ENCODE assay signal across 18 cellular contexts in genomic region chr5:131749138-131749537, GRCh38. TPM values are rescaled to one million over a fixed set of nuclear protein-coding genes. Genes with fewer than 3 reads are reported as not detected.
A peak's percentile ranks its signal among the peaks of the same experiment; 100 is the strongest.
DNase-seq lines count a peak whose midpoint lies in the region; ATAC-seq and TF ChIP-seq lines count a peak whose summit lies in the region.
"Had no signal": no experiment of that assay in that cellular context is flagged by ENCODE, and none has a peak within 500 bp of the region (broad histone marks: within the 10 kb centered on the region; RNA-seq: fewer than 3 reads in every experiment).

No MANE protein-coding gene starts in this region.

- H4K20me1 ChIP-seq in KMS-11 (ENCODE audit: insufficient read depth): no peaks in the 10 kb centered on the region
- peaks cover 75% of the 10 kb centered on the region for H4K20me1 ChIP-seq in hepatocyte (ENCODE audit: insufficient read depth, poor library complexity, severe bottlenecking)

- H3K36me3 ChIP-seq in KMS-11 (ENCODE audit: insufficient read depth) (no peaks in the 10 kb centered on the region), hepatocyte (replicated peaks; ENCODE audit: insufficient read depth, low read depth) (no peaks in the 10 kb centered on the region), stomach (peaks cover 0 to 5% (median 1%) of the 10 kb centered on the region in 4 donors), BE2C (peaks cover 3% of the 10 kb centered on the region; the same call in 1 of the 2 replicates)

- H3K4me1 Mint-ChIP-seq in activated T-helper 17 cell treated with anti-CD3 and anti-CD28 coated beads, Interleukin-2, amount 50 U/mL, for 72 hours: peaks cover 24% of the 10 kb centered on the region
- H3K4me1 Mint-ChIP-seq: nephron had no signal

- H2AFZ ChIP-seq in KMS-11 (ENCODE audit: low read depth) (no peak overlapping the region), hepatocyte (no peak overlapping the region)

- H3K9me3 ChIP-seq in hepatocyte (ENCODE audit: low read depth) (no peaks in the 10 kb centered on the region), stomach (no peaks in the 10 kb centered on the region), BE2C (no peaks in the 10 kb centered on the region)
- H3K9me3 ChIP-seq: ascending aorta had no signal

- intact Hi-C loops in stomach (cut with DNase I; ENCODE audit: low total_unique reads): no loop called here

- no peaks in the 10 kb centered on the region for H3K9me3 Mint-ChIP-seq in activated T-helper 17 cell treated with anti-CD3 and anti-CD28 coated beads, Interleukin-2, amount 50 U/mL, for 72 hours
- H3K9me3 Mint-ChIP-seq: nephron had no signal

- no peak overlapping the region for H3K4me3 Mint-ChIP-seq in activated T-helper 17 cell treated with anti-CD3 and anti-CD28 coated beads, Interleukin-2, amount 50 U/mL, for 72 hours
- H3K4me3 Mint-ChIP-seq: nephron, WTC11 had no signal

- TF ChIP-seq POLR2A in stomach (IDR thresholded peaks at IDR 0.05): no peak

- peak; percentile 61 for ATAC-seq in activated T-helper 17 cell treated with anti-CD3 and anti-CD28 coated beads, Interleukin-2, amount 50 U/mL, for 72 hours (replicated peaks)
- no peak for ATAC-seq in GM21825 (IDR thresholded peaks at IDR 0.05; ENCODE audit: unreplicated experiment)
- ATAC-seq: WTC11 had no signal

- TF ChIP-seq CTCF in KMS-11 (conservative IDR thresholded peaks at IDR 0.05; ENCODE audit: low read depth, low read length) (no peak), hepatocyte (IDR thresholded peaks at IDR 0.05; ENCODE audit: poor library complexity) (no peak), stomach (IDR thresholded peaks at IDR 0.05) (no peak), BE2C (IDR thresholded peaks at IDR 0.05; ENCODE audit: low read depth, low read length) (no peak)

- no peak overlapping the region for H3K9ac ChIP-seq in KMS-11

- DNase-seq in EL: peak; percentile 65
- DNase-seq in foreskin melanocyte: peak; percentile 26
- no peak for DNase-seq in hepatocyte (ENCODE audit: low spot score)
- DNase-seq in stomach: no peak
- DNase-seq in BE2C: no peak
- DNase-seq: activated gamma-delta T cell, Calu3, dorsolateral prefrontal cortex, KBM-7, NCI-H1694, NCI-H446 treated with DMSO at 0.1 percent for 48 hours had no signal

- H3K4me2 ChIP-seq in KMS-11 (peak overlapping the region; percentile 95; the same call in 1 of the 2 replicates), hepatocyte (no peak overlapping the region)

- H3K79me2 ChIP-seq in KMS-11 (ENCODE audit: insufficient read depth, low read depth) (peaks cover 62% of the 10 kb centered on the region), hepatocyte (peaks cover 98% of the 10 kb centered on the region)

- H3K27ac Mint-ChIP-seq in activated T-helper 17 cell treated with anti-CD3 and anti-CD28 coated beads, Interleukin-2, amount 50 U/mL, for 72 hours: no peak overlapping the region
- H3K27ac Mint-ChIP-seq: nephron, WTC11 had no signal

- H3K27me3 Mint-ChIP-seq in activated T-helper 17 cell treated with anti-CD3 and anti-CD28 coated beads, Interleukin-2, amount 50 U/mL, for 72 hours: no peaks in the 10 kb centered on the region

- H3K4me1 ChIP-seq in KMS-11 (ENCODE audit: low read depth, poor library complexity, severe bottlenecking) (peaks cover 39% of the 10 kb centered on the region), hepatocyte (ENCODE audit: insufficient read depth) (no peaks in the 10 kb centered on the region), stomach (peaks cover 0 to 30% (median 6%) of the 10 kb centered on the region in 4 donors), BE2C (no peaks in the 10 kb centered on the region; the same call in 1 of the 2 replicates)
- H3K4me1 ChIP-seq: ascending aorta had no signal

- peaks cover 6% of the 10 kb centered on the region for H3K36me3 Mint-ChIP-seq in activated T-helper 17 cell treated with anti-CD3 and anti-CD28 coated beads, Interleukin-2, amount 50 U/mL, for 72 hours (ENCODE audit: low read depth)

- no peaks in the 10 kb centered on the region for H3K9me2 ChIP-seq in hepatocyte (replicated peaks; ENCODE audit: insufficient read depth)

- H3K4me3 ChIP-seq in KMS-11 (IDR thresholded peaks at IDR 0.05; ENCODE audit: insufficient read depth, low read depth, low read length): no peak overlapping the region
- no peak overlapping the region for H3K4me3 ChIP-seq in hepatocyte
- no peak overlapping the region for H3K4me3 ChIP-seq in stomach
- H3K4me3 ChIP-seq in BE2C (ENCODE audit: low read depth, low read length): no peak overlapping the region
- H3K4me3 ChIP-seq: ascending aorta, dorsolateral prefrontal cortex, lung had no signal

- H3K27ac ChIP-seq in KMS-11: no peak overlapping the region; the same call in 1 of the 2 replicates
- H3K27ac ChIP-seq in hepatocyte: no peak overlapping the region
- H3K27ac ChIP-seq in stomach: no peak overlapping the region
- H3K27ac ChIP-seq: ascending aorta, dorsolateral prefrontal cortex had no signal

- H3K27me3 ChIP-seq in KMS-11 (ENCODE audit: insufficient read depth, low read depth): no peaks in the 10 kb centered on the region
- no peaks in the 10 kb centered on the region for H3K27me3 ChIP-seq in hepatocyte
- no peaks in the 10 kb centered on the region for H3K27me3 ChIP-seq in stomach
- H3K27me3 ChIP-seq in BE2C: no peaks in the 10 kb centered on the region
- H3K27me3 ChIP-seq: ascending aorta, dorsolateral prefrontal cortex had no signal

- 94% methylated on average over 7 of the region's 7 CpGs for WGBS in hepatocyte (ENCODE audit: low lambda C conversion rate, missing lambda C conversion rate)
- 88 to 99% (median 98%) methylated on average over 7 of the region's 7 CpGs for WGBS in stomach, 5 donors

- TF ChIP-seq EP300 in stomach (IDR thresholded peaks at IDR 0.05): no peak

RNA-seq across cellular contexts. Expression of gene FNIP1, which starts 47.7 kb away (rescaled TPM):
- 10 to 100 TPM; 17.5 to 30.4 TPM for total RNA-seq in activated T-helper 17 cell treated with anti-CD3 and anti-CD28 coated beads, Interleukin-2, amount 50 U/mL, for 72 hours
- total RNA-seq in hepatocyte (62.8 and 73.4 TPM in 2 replicates), stomach (10 to 100 TPM; 15.4 to 86.1 (median 34.8) TPM)
- polyA plus RNA-seq in hepatocyte (20.7 and 21.3 TPM in 2 replicates), stomach (1 to 10 TPM; 3.2 to 4.7 (median 3.7) TPM)
- 11.2 TPM for polyA plus RNA-seq in BE2C (2012; ENCODE audit: insufficient read depth, insufficient read length, low read depth)

Comparison
In these comparisons a context has a peak if more than half of its experiments do, and no peak if none do; other contexts are left out.
1. DNase-seq: peak in EL (single experiment) and foreskin melanocyte (single experiment); none in hepatocyte (single experiment), stomach (single experiment) and BE2C (single experiment).